In the genomic region with DNA sequence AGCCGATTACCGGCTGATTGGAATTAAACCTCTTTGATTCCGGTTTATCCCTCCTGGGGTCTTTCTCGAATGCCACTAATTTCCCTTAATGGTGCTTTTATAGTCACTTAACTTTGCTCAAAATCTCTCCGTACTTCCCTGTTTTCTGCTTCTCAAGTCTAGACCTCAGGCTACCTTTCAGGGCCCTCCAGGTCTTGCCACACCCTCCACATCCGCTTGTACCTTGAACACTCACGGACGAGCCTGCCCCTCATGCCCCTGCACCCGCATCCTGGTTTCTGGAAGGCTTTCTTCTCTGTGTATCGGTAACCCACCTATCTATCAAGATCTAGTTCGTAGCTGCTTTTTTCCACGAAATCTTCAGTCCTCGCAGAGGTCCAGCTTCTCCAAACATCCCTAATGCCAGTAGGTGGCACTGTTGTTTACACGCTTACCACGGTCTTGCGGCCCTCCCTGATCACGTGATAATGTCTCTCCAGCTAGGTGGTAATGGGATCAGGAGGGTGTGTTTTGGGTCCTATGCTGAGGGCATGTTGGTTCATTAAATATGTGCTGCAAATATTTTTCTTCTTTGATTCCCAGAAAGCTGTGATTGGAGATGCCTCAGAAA, we compare ENCODE assay signal across 1 cellular context.
A peak's percentile ranks its signal among the peaks of the same experiment; 100 is the strongest.
TF ChIP-seq lines count a peak whose summit lies in the region.

No MANE protein-coding gene starts in this region.

TF ChIP-seq in GM12878, 131 proteins besides CTCF, POLR2A, EP300 and RAD21 (continued from another document):
- TF ChIP-seq CHD2 (IDR thresholded peaks at IDR 0.05; ENCODE audit: borderline replicate concordance, low read depth, low read length) (no peak), BHLHE40 (IDR thresholded peaks at IDR 0.05; ENCODE audit: borderline replicate concordance in 1 of 2, low read depth in 2 of 2, low read length in 1 of 2) (peak; percentile 66 to 76; a peak in 3 of 4 replicates), FOS (IDR thresholded peaks at IDR 0.05; ENCODE audit: borderline replicate concordance, extremely low read depth, insufficient read length) (no peak), SMC3 (IDR thresholded peaks at IDR 0.05; ENCODE audit: borderline replicate concordance, low read length) (peak; percentile 77), YY1 (IDR thresholded peaks at IDR 0.05; ENCODE audit: low read depth, low read length) (0 out of 2 replicates have a peak, but pooled peaks have one; percentile 36), ZNF274 (IDR thresholded peaks at IDR 0.05; ENCODE audit: insufficient read depth, insufficient read length) (no peak), IRF4 (IDR thresholded peaks at IDR 0.05; ENCODE audit: low read depth, low read length) (0 out of 2 replicates have a peak, but pooled peaks have one; percentile 15), RAD51 (IDR thresholded peaks at IDR 0.05) (peak; percentile 96), STAT3 (IDR thresholded peaks at IDR 0.05; ENCODE audit: low read depth, low read length) (no peak), CEBPB (IDR thresholded peaks at IDR 0.05; ENCODE audit: borderline replicate concordance in 1 of 2, low read depth in 2 of 2, low read length in 2 of 2) (no peak), TBL1XR1 (IDR thresholded peaks at IDR 0.05; ENCODE audit: low read depth, low read length) (0 out of 2 replicates have a peak, but pooled peaks have one; percentile 27), RUNX3 (IDR thresholded peaks at IDR 0.05; ENCODE audit: low read length) (peak; percentile 41; the same call in 1 of the 2 replicates)
- TF ChIP-seq, protein P1, sequence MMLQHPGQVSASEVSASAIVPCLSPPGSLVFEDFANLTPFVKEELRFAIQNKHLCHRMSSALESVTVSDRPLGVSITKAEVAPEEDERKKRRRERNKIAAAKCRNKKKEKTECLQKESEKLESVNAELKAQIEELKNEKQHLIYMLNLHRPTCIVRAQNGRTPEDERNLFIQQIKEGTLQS (IDR thresholded peaks at IDR 0.05; ENCODE audit: borderline replicate concordance, extremely low read depth, low read depth, low read length), result peak; percentile 67; the same call in 1 of the 2 replicates
- TF ChIP-seq, protein P2, sequence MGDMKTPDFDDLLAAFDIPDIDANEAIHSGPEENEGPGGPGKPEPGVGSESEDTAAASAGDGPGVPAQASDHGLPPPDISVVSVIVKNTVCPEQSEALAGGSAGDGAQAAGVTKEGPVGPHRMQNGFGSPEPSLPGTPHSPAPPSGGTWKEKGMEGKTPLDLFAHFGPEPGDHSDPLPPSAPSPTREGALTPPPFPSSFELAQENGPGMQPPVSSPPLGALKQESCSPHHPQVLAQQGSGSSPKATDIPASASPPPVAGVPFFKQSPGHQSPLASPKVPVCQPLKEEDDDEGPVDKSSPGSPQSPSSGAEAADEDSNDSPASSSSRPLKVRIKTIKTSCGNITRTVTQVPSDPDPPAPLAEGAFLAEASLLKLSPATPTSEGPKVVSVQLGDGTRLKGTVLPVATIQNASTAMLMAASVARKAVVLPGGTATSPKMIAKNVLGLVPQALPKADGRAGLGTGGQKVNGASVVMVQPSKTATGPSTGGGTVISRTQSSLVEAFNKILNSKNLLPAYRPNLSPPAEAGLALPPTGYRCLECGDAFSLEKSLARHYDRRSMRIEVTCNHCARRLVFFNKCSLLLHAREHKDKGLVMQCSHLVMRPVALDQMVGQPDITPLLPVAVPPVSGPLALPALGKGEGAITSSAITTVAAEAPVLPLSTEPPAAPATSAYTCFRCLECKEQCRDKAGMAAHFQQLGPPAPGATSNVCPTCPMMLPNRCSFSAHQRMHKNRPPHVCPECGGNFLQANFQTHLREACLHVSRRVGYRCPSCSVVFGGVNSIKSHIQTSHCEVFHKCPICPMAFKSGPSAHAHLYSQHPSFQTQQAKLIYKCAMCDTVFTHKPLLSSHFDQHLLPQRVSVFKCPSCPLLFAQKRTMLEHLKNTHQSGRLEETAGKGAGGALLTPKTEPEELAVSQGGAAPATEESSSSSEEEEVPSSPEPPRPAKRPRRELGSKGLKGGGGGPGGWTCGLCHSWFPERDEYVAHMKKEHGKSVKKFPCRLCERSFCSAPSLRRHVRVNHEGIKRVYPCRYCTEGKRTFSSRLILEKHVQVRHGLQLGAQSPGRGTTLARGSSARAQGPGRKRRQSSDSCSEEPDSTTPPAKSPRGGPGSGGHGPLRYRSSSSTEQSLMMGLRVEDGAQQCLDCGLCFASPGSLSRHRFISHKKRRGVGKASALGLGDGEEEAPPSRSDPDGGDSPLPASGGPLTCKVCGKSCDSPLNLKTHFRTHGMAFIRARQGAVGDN (IDR thresholded peaks at IDR 0.05), result no peak
- TF ChIP-seq, protein P3, sequence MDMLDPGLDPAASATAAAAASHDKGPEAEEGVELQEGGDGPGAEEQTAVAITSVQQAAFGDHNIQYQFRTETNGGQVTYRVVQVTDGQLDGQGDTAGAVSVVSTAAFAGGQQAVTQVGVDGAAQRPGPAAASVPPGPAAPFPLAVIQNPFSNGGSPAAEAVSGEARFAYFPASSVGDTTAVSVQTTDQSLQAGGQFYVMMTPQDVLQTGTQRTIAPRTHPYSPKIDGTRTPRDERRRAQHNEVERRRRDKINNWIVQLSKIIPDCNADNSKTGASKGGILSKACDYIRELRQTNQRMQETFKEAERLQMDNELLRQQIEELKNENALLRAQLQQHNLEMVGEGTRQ (IDR thresholded peaks at IDR 0.05; ENCODE audit: borderline replicate concordance, low read depth, low read length), result peak; percentile 53
